Comparison of ENCODE assay signal across 8 cellular contexts in genomic region chr11:1559103-1559951, GRCh38. TPM values are rescaled to one million over a fixed set of nuclear protein-coding genes. Genes with fewer than 3 reads are reported as not detected.
DNase-seq lines count a peak whose midpoint lies in the region; ATAC-seq and TF ChIP-seq lines count a peak whose summit lies in the region.

No MANE protein-coding gene starts in this region.

- CTCF ChIA-PET in HEK293 (lab: Yijun Ruan, JAX), result no interaction called here
- CTCF ChIA-PET in activated B cell treated with CpG ODN at 0.5 μM for 24 hours (lab: Charles Lee), result interaction anchor here (0.6 kb wide), 1 partner anchor 484 kb away, joined by 5 read pairs; no protein-coding TSS in a partner anchor

- peaks cover 14% of the 10 kb centered on the region for H3K27me3 Mint-ChIP-seq in activated B cell treated with CpG ODN at 0.5 μM for 24 hours

- DNase-seq in activated B cell treated with CpG ODN at 0.5 μM for 24 hours (no peak), heart left ventricle (peak; percentile 90 to 96 (median 91)), renal cortical epithelial cell (ENCODE audit: low read depth) (peak; percentile 86), NCI-H146 treated with DMSO at 0.1 percent for 48 hours (lab: John Stamatoyannopoulos, UW; ENCODE audit: unreplicated experiment) (no peak), NCI-H1092 treated with DMSO at 0.1 percent for 48 hours (lab: John Stamatoyannopoulos, UW) (no peak), SIG-M5 (lab: John Stamatoyannopoulos, UW) (no peak), NCI-H748 treated with DMSO at 0.1 percent for 48 hours (lab: John Stamatoyannopoulos, UW) (no peak)

- 39 to 56% (median 47%) methylated on average over 10 to 30 of the region's 30 CpGs for WGBS in heart left ventricle, 4 donors

- H3K9me3 Mint-ChIP-seq in activated B cell treated with CpG ODN at 0.5 μM for 24 hours, result no peaks in the 10 kb centered on the region

- H3K36me3 ChIP-seq in HEK293 (ENCODE audit: control insufficient read depth in 2 of 2, insufficient read depth in 1 of 2, low read length in 2 of 2), result peaks cover 0 to 66% of the 10 kb centered on the region in 2 experiments; a peak in 1 of 3 replicates
- H3K36me3 ChIP-seq in heart left ventricle, result peaks cover 0 to 57% (median 37%) of the 10 kb centered on the region in 9 donors

- no peaks in the 10 kb centered on the region for H3K27me3 ChIP-seq in heart left ventricle

- H3K4me3 ChIP-seq in HEK293 (ENCODE audit: low read depth, low read length) (no peak overlapping the region), heart left ventricle (no peak overlapping the region)

- TF ChIP-seq CTCF in HEK293 (tag by site-specific recombination; IDR thresholded peaks at IDR 0.05) (no peak), activated B cell treated with CpG ODN at 0.5 μM for 24 hours (IDR thresholded peaks at IDR 0.05) (no peak), heart left ventricle (IDR thresholded peaks at IDR 0.05) (no peak)

- H3K4me1 ChIP-seq in HEK293 (ENCODE audit: control insufficient read depth, insufficient read depth, low read length) (no peaks in the 10 kb centered on the region), heart left ventricle (peaks cover 4 to 57% (median 32%) of the 10 kb centered on the region in 12 donors)

- no peaks in the 10 kb centered on the region for H3K9me3 ChIP-seq in HEK293 (ENCODE audit: control insufficient read depth, insufficient read depth, low read depth, low read length)
- no peaks in the 10 kb centered on the region for H3K9me3 ChIP-seq in heart left ventricle

- no peak overlapping the region for H3K4me3 Mint-ChIP-seq in activated B cell treated with CpG ODN at 0.5 μM for 24 hours

- H3K36me3 Mint-ChIP-seq in activated B cell treated with CpG ODN at 0.5 μM for 24 hours (ENCODE audit: low read depth), result peaks cover 2% of the 10 kb centered on the region

- H3K27ac ChIP-seq in HEK293 (ENCODE audit: extremely low read depth, low read depth, low read length) (no peak overlapping the region), heart left ventricle (peak overlapping the region; percentile 78 to 99 (median 88))

- intact Hi-C loops in activated B cell treated with CpG ODN at 0.5 μM for 24 hours (cut with micrococcal nuclease), result no loop called here
- intact Hi-C loops in heart left ventricle (cut with DNase I), result loop anchor here in 1 of 10 donors (2.0 kb wide), 1 partner anchor 13 kb away; the partner anchor contains the start of gene DUSP8

- POLR2A ChIA-PET in HEK293 (lab: Yijun Ruan, JAX), result interaction anchor here (0.6 kb wide), 1 partner anchor 12 kb away, joined by 4 read pairs; no protein-coding TSS in a partner anchor
- POLR2A ChIA-PET in activated B cell treated with CpG ODN at 0.5 μM for 24 hours (lab: Charles Lee), result interaction anchor here (0.6 kb wide), 1 partner anchor 15 kb away, joined by 4 read pairs; no protein-coding TSS in a partner anchor

- ATAC-seq in activated B cell treated with CpG ODN at 0.5 μM for 24 hours (ENCODE audit: low read depth), result peak; percentile 79
- peak; percentile 83 to 90 (median 86) for ATAC-seq in heart left ventricle

- no peak overlapping the region for H3K27ac Mint-ChIP-seq in activated B cell treated with CpG ODN at 0.5 μM for 24 hours

- H3K4me1 Mint-ChIP-seq in activated B cell treated with CpG ODN at 0.5 μM for 24 hours, result no peaks in the 10 kb centered on the region

- TF ChIP-seq POLR2A in heart left ventricle (IDR thresholded peaks at IDR 0.05), result no peak

TF ChIP-seq in HEK293, 187 proteins besides CTCF, POLR2A, EP300 and RAD21:
- TF ChIP-seq EGR2 (tag by site-specific recombination; IDR thresholded peaks at IDR 0.05; ENCODE audit: low read depth) (0 out of 2 replicates have a peak, but pooled peaks have one; percentile 20), ZFHX2 (tag by site-specific recombination; conservative IDR thresholded peaks at IDR 0.05) (peak; percentile 67), PATZ1 (tag by site-specific recombination; IDR thresholded peaks at IDR 0.05) (peak; percentile 33; the same call in 1 of the 2 replicates), ZNF830 (tag by site-specific recombination; IDR thresholded peaks at IDR 0.05; ENCODE audit: low read depth) (no peak), ZIC2 (tag by site-specific recombination; IDR thresholded peaks at IDR 0.05) (peak; percentile 63), SCRT1 (tag by site-specific recombination; IDR thresholded peaks at IDR 0.05; ENCODE audit: borderline replicate concordance) (no peak), WT1 (tag by site-specific recombination; IDR thresholded peaks at IDR 0.05) (0 out of 2 replicates have a peak, but pooled peaks have one; percentile 25), ZNF600 (tag by site-specific recombination; IDR thresholded peaks at IDR 0.05) (0 out of 2 replicates have a peak, but pooled peaks have one; percentile 42), ZNF423 (tag by site-specific recombination; IDR thresholded peaks at IDR 0.05) (no peak), GLIS1 (tag by site-specific recombination; IDR thresholded peaks at IDR 0.05) (peak; percentile 69; the same call in 1 of the 2 replicates), ZBTB8A (tag by site-specific recombination; IDR thresholded peaks at IDR 0.05) (0 out of 2 replicates have a peak, but pooled peaks have one; percentile 32), ZNF140 (tag by site-specific recombination; IDR thresholded peaks at IDR 0.05) (no peak), ZEB2 (tag by site-specific recombination; IDR thresholded peaks at IDR 0.05) (no peak), ZNF837 (tag by site-specific recombination; IDR thresholded peaks at IDR 0.05) (no peak), KLF1 (tag by site-specific recombination; IDR thresholded peaks at IDR 0.05) (peak; percentile 33; the same call in 1 of the 2 replicates)
- TF ChIP-seq, protein P1, sequence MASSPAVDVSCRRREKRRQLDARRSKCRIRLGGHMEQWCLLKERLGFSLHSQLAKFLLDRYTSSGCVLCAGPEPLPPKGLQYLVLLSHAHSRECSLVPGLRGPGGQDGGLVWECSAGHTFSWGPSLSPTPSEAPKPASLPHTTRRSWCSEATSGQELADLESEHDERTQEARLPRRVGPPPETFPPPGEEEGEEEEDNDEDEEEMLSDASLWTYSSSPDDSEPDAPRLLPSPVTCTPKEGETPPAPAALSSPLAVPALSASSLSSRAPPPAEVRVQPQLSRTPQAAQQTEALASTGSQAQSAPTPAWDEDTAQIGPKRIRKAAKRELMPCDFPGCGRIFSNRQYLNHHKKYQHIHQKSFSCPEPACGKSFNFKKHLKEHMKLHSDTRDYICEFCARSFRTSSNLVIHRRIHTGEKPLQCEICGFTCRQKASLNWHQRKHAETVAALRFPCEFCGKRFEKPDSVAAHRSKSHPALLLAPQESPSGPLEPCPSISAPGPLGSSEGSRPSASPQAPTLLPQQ (tag by site-specific recombination; IDR thresholded peaks at IDR 0.05), result 0 out of 2 replicates have a peak, but pooled peaks have one; percentile 55
TF ChIP-seq in HEK293: peak in this region for 10.

RNA-seq across cellular contexts. Expression of gene DUSP8, which starts 12.7 kb away (rescaled TPM):
- total RNA-seq in activated B cell treated with CpG ODN at 0.5 μM for 24 hours (1.3 and 1.7 TPM in 2 replicates), heart left ventricle (10 to 100 TPM in 8 of 9 donors, 1 to 10 TPM in 1; 9.8 to 29.9 (median 17.1) TPM), renal cortical epithelial cell (1.9 and 9.0 TPM in 2 replicates)
- polyA plus RNA-seq in heart left ventricle, result 10 to 100 TPM; 10.9 to 12.8 TPM

RNA-seq across cellular contexts. Expression of gene KRTAP5-1, which starts 25.8 kb away (rescaled TPM):
- total RNA-seq in activated B cell treated with CpG ODN at 0.5 μM for 24 hours (not detected in 2 replicates), heart left ventricle (not detected), renal cortical epithelial cell (not detected in 2 replicates)
- not detected for polyA plus RNA-seq in heart left ventricle

RNA-seq across cellular contexts. Expression of gene KRTAP5-2, which starts 38.8 kb away (rescaled TPM):
- not detected in 2 replicates for total RNA-seq in activated B cell treated with CpG ODN at 0.5 μM for 24 hours
- not detected for total RNA-seq in heart left ventricle
- polyA plus RNA-seq in heart left ventricle, result not detected
- total RNA-seq in renal cortical epithelial cell, result not detected in 2 replicates

RNA-seq across cellular contexts. Expression of gene KRTAP5-3, which starts 48.9 kb away (rescaled TPM):
- not detected in 2 replicates for total RNA-seq in activated B cell treated with CpG ODN at 0.5 μM for 24 hours
- not detected for total RNA-seq in heart left ventricle
- not detected for polyA plus RNA-seq in heart left ventricle
- total RNA-seq in renal cortical epithelial cell, result not detected in 2 replicates

Comparison
In these comparisons a context has a peak if more than half of its experiments do, and no peak if none do; other contexts are left out.
1. DNase-seq: peak in heart left ventricle (5 of 5) and renal cortical epithelial cell (single experiment); none in activated B cell treated with CpG ODN at 0.5 μM for 24 hours (single experiment), NCI-H146 treated with DMSO at 0.1 percent for 48 hours (single experiment), NCI-H1092 treated with DMSO at 0.1 percent for 48 hours (single experiment), SIG-M5 (single experiment) and NCI-H748 treated with DMSO at 0.1 percent for 48 hours (single experiment).